Comparison of ENCODE assay signal across 8 cellular contexts in genomic region chr4:83034630-83035494, GRCh38. TPM values are rescaled to one million over a fixed set of nuclear protein-coding genes. Genes with fewer than 3 reads are reported as not detected.
DNase-seq lines count a peak whose midpoint lies in the region; ATAC-seq, FAIRE-seq and TF ChIP-seq lines count a peak whose summit lies in the region.

TSS of gene COPS4 (plus strand) at chr4:83035183. CDS start at chr4:83035225, 42 bp downstream.

- H3K27ac ChIP-seq in pancreas (peak within 1 kb of the TSS; percentile 58 to 83 (median 72)), tibial artery (peak within 1 kb of the TSS; percentile 77 to 89)

- DNase-seq in GM12891 (ENCODE audit: insufficient read length, low spot score), result peak; percentile 76
- DNase-seq in NCI-H1436 (lab: John Stamatoyannopoulos, UW), result peak; percentile 99
- DNase-seq in T follicular helper cell (ENCODE audit: low read depth), result peak; percentile 92
- DNase-seq in adipocyte (ENCODE audit: low read depth), result peak; percentile 100
- peak; percentile 97 for DNase-seq in Right ventricle myocardium superior
- peak; percentile 84 to 98 (median 96) for DNase-seq in pancreas
- DNase-seq in tibial artery, result peak; percentile 98 to 99

- H3K9me3 ChIP-seq in adipocyte (ENCODE audit: control insufficient read depth, low read length), result no peaks in the 10 kb centered on the region
- no peaks in the 10 kb centered on the region for H3K9me3 ChIP-seq in pancreas
- H3K9me3 ChIP-seq in tibial artery, result no peaks in the 10 kb centered on the region

- peak; percentile 97 for ATAC-seq in HG02840 (IDR thresholded peaks at IDR 0.05; ENCODE audit: low FRiP score, unreplicated experiment)
- ATAC-seq in Right ventricle myocardium superior (ENCODE audit: poor library complexity), result peak; percentile 100
- ATAC-seq in pancreas, result peak; percentile 98 to 99 (median 98)

- peak within 1 kb of the TSS; percentile 94 for H3K4me3 ChIP-seq in adipocyte (ENCODE audit: low read length)
- peak within 1 kb of the TSS; percentile 44 to 65 (median 60) for H3K4me3 ChIP-seq in pancreas
- H3K4me3 ChIP-seq in tibial artery, result peak within 1 kb of the TSS; percentile 60 to 68

- H3K36me3 ChIP-seq in adipocyte (ENCODE audit: control insufficient read depth, insufficient read depth, low read length, severe bottlenecking), result no peaks in the 10 kb centered on the region
- H3K36me3 ChIP-seq in pancreas, result no peaks in the 10 kb centered on the region
- H3K36me3 ChIP-seq in tibial artery, result no peaks in the 10 kb centered on the region

- WGBS in pancreas, 2 donors, result 0 to 1% methylated on average over 39 of the region's 39 CpGs

- H3K27me3 ChIP-seq in adipocyte (replicated peaks; ENCODE audit: control insufficient read depth, insufficient read depth, low read length) (no peaks in the 10 kb centered on the region), pancreas (no peaks in the 10 kb centered on the region), tibial artery (no peaks in the 10 kb centered on the region)

- TF ChIP-seq CTCF in pancreas (IDR thresholded peaks at IDR 0.05) (peak in 3 of 4 donors; percentile 14 to 48 (median 27)), tibial artery (IDR thresholded peaks at IDR 0.05) (peak; percentile 45 to 56)

- TF ChIP-seq POLR2A in GM12891 (IDR thresholded peaks at IDR 0.05; ENCODE audit: low read depth, low read length), result peak; percentile 72

- peak within 1 kb of the TSS; percentile 93 for H3K9ac ChIP-seq in adipocyte (ENCODE audit: low read length)

- H3K4me1 ChIP-seq in adipocyte (ENCODE audit: control insufficient read depth, insufficient read depth, low read length) (peaks cover 16% of the 10 kb centered on the region), pancreas (peaks cover 10 to 18% (median 15%) of the 10 kb centered on the region in 3 donors), tibial artery (peaks cover 0 to 19% (median 12%) of the 10 kb centered on the region in 4 donors)

- FAIRE-seq in GM12891 (lab: Jason Lieb, UNC) (peak; percentile 98), pancreas (lab: Jason Lieb, UNC) (peak; percentile 99)

- intact Hi-C loops in Right ventricle myocardium superior (cut with DNase I) (loop anchor here (2.0 to 10.0 kb wide), 2 partner anchors 22 to 130 kb away; partner anchors contain the start of gene THAP9), pancreas (cut with DNase I) (no loop called here), tibial artery (cut with DNase I; ENCODE audit: low total_unique reads) (loop anchor here (5.0 kb wide), 1 partner anchor 247 kb away; the partner anchor contains the start of gene COQ2)

TF ChIP-seq in GM12891, 5 proteins besides CTCF, POLR2A, EP300 and RAD21:
- TF ChIP-seq POLR2AphosphoS5 (IDR thresholded peaks at IDR 0.05; ENCODE audit: low read depth, low read length) (peak; percentile 79), PAX5 (IDR thresholded peaks at IDR 0.05; ENCODE audit: insufficient read depth, low read length, severe bottlenecking) (peak; percentile 5), POU2F2 (IDR thresholded peaks at IDR 0.05; ENCODE audit: low read depth, low read length) (0 out of 2 replicates have a peak, but pooled peaks have one; percentile 63), SPI1 (IDR thresholded peaks at IDR 0.05; ENCODE audit: low read depth, low read length) (no peak), TAF1 (IDR thresholded peaks at IDR 0.05; ENCODE audit: low read depth, low read length) (peak; percentile 94)

RNA-seq across cellular contexts. Expression of gene COPS4, which starts in this region (rescaled TPM):
- polyA plus RNA-seq in GM12891 (2012; ENCODE audit: low read depth, missing spikeins), result 43.7 TPM
- 47.4 TPM for total RNA-seq in Right ventricle myocardium superior
- total RNA-seq in pancreas, result 10 to 100 TPM in 5 of 6 donors, 1 to 10 TPM in 1; 9.0 to 16.3 (median 13.0) TPM
- polyA plus RNA-seq in pancreas, result 10 to 100 TPM in 1 of 2 donors, 1 to 10 TPM in 1; 9.7 to 23.2 TPM

Comparison
In these comparisons a context has a peak if more than half of its experiments do, and no peak if none do; other contexts are left out.
1. Peak in every context shown above with its lines: DNase-seq, ATAC-seq, H3K4me3 ChIP-seq and H3K27ac ChIP-seq.
2. intact Hi-C loops: an anchor here in Right ventricle myocardium superior (2.0 to 10.0 kb wide) and tibial artery (5.0 kb wide); none called in pancreas.